11 cellular contexts compared by ENCODE assay signal in genomic region chr20:62369508-62370114, GRCh38. TPM values are rescaled to one million over a fixed set of nuclear protein-coding genes. Genes with fewer than 3 reads are reported as not detected.
DNase-seq lines count a peak whose midpoint lies in the region; ATAC-seq and TF ChIP-seq lines count a peak whose summit lies in the region.
"Had no signal": no experiment of that assay in that cellular context is flagged by ENCODE, and none has a peak within 500 bp of the region (broad histone marks: within the 10 kb centered on the region; RNA-seq: fewer than 3 reads in every experiment).

No MANE protein-coding gene starts in this region.

- H3K27ac ChIP-seq in ACC112 (ENCODE audit: low read depth, low read length) (no peak overlapping the region), PC-3 (ENCODE audit: low read length) (peak overlapping the region; percentile 58), esophagus (ENCODE audit: low read depth in 2 of 2, low read length in 1 of 2) (peak overlapping the region; percentile 25 to 74), MM.1S (ENCODE audit: low read length) (no peak overlapping the region)

- POLR2A ChIA-PET in PC-3 (lab: Charles Lee; ENCODE audit: unreplicated experiment): interaction anchor here (1.2 kb wide), 1 partner anchor 35 kb away, joined by 3 read pairs; no protein-coding TSS in a partner anchor

- peaks cover 11% of the 10 kb centered on the region for H4K20me1 ChIP-seq in PC-3 (ENCODE audit: low read length)
- no peaks in the 10 kb centered on the region for H4K20me1 ChIP-seq in MM.1S (ENCODE audit: insufficient read depth, low read length)

- H3K4me3 ChIP-seq in ACC112 (ENCODE audit: low read depth, low read length) (peak overlapping the region; percentile 44), PC-3 (ENCODE audit: low read length) (peak overlapping the region; percentile 55), esophagus (ENCODE audit: low read depth in 1 of 2, low read length in 2 of 2) (no peak overlapping the region), MM.1S (ENCODE audit: low read length) (no peak overlapping the region)

- intact Hi-C loops in PC-3 (cut with micrococcal nuclease): loop anchor here (5.0 kb wide), 1 partner anchor 67 kb away; the partner anchor contains the start of gene ADRM1

- H3K79me2 ChIP-seq in ACC112 (ENCODE audit: control insufficient read depth, insufficient read depth, low read length, unreplicated experiment): no peaks in the 10 kb centered on the region
- H3K79me2 ChIP-seq in PC-3 (ENCODE audit: low read length): peaks cover 23% of the 10 kb centered on the region
- H3K79me2 ChIP-seq in MM.1S (ENCODE audit: low read length): peaks cover 23% of the 10 kb centered on the region

- H3K4me2 ChIP-seq in PC-3 (ENCODE audit: low read length) (peak overlapping the region; percentile 83), MM.1S (ENCODE audit: low read depth, low read length) (no peak overlapping the region)

- no peaks in the 10 kb centered on the region for H3K36me3 Mint-ChIP-seq in neural crest cell (ENCODE audit: low read depth)
- H3K36me3 Mint-ChIP-seq in activated T-cell treated with anti-CD3 and anti-CD28 coated beads, Interleukin-2, amount 50 U/mL, for 4 hours (ENCODE audit: insufficient read depth): no peaks in the 10 kb centered on the region
- H3K36me3 Mint-ChIP-seq in activated naive CD8-positive, alpha-beta T cell treated with anti-CD3 and anti-CD28 coated beads for 36 hours: no peaks in the 10 kb centered on the region

- peaks cover 11% of the 10 kb centered on the region for H3K4me1 Mint-ChIP-seq in neural crest cell
- H3K4me1 Mint-ChIP-seq in activated T-cell treated with anti-CD3 and anti-CD28 coated beads, Interleukin-2, amount 50 U/mL, for 4 hours (ENCODE audit: low read depth): peaks cover 6% of the 10 kb centered on the region
- peaks cover 5% of the 10 kb centered on the region for H3K4me1 Mint-ChIP-seq in activated naive CD8-positive, alpha-beta T cell treated with anti-CD3 and anti-CD28 coated beads for 36 hours

- ATAC-seq in PC-3: peak; percentile 4
- no peak for ATAC-seq in HG03039 (IDR thresholded peaks at IDR 0.05; ENCODE audit: unreplicated experiment)
- no peak for ATAC-seq in activated T-cell treated with anti-CD3 and anti-CD28 coated beads, Interleukin-2, amount 50 U/mL, for 4 hours

- H3K27me3 Mint-ChIP-seq in neural crest cell (ENCODE audit: low read depth): peaks cover 13% of the 10 kb centered on the region
- peaks cover 31% of the 10 kb centered on the region for H3K27me3 Mint-ChIP-seq in activated T-cell treated with anti-CD3 and anti-CD28 coated beads, Interleukin-2, amount 50 U/mL, for 4 hours (ENCODE audit: low read depth)
- peaks cover 37% of the 10 kb centered on the region for H3K27me3 Mint-ChIP-seq in activated naive CD8-positive, alpha-beta T cell treated with anti-CD3 and anti-CD28 coated beads for 36 hours

- no peaks in the 10 kb centered on the region for H3K9me3 ChIP-seq in PC-3 (ENCODE audit: low read length)
- H3K9me3 ChIP-seq in esophagus (ENCODE audit: control insufficient read depth in 2 of 2, insufficient read depth in 1 of 2, low read depth in 1 of 2, low read length in 1 of 2): no peaks in the 10 kb centered on the region
- no peaks in the 10 kb centered on the region for H3K9me3 ChIP-seq in MM.1S (replicated peaks; ENCODE audit: insufficient read depth, low read length)

- 41 to 51% methylated on average over 13 of the region's 13 CpGs for WGBS in esophagus, 2 donors

- CTCF ChIA-PET in PC-3 (lab: Charles Lee): interaction anchor here (1.7 to 3.2 kb wide), 2 partner anchors 13 to 20 kb away, joined by 5 to 18 read pairs; no protein-coding TSS in a partner anchor

- peak overlapping the region; percentile 74 for H3K4me3 Mint-ChIP-seq in neural crest cell
- H3K4me3 Mint-ChIP-seq in activated T-cell treated with anti-CD3 and anti-CD28 coated beads, Interleukin-2, amount 50 U/mL, for 4 hours: no peak overlapping the region
- H3K4me3 Mint-ChIP-seq in activated naive CD8-positive, alpha-beta T cell treated with anti-CD3 and anti-CD28 coated beads for 36 hours: no peak overlapping the region

- H3K9ac ChIP-seq in PC-3 (ENCODE audit: low read length) (peak overlapping the region; percentile 7; the same call in 1 of the 2 replicates), MM.1S (ENCODE audit: low read length) (no peak overlapping the region)

- no peak overlapping the region for H3K27ac Mint-ChIP-seq in neural crest cell (ENCODE audit: unreplicated experiment)
- no peak overlapping the region for H3K27ac Mint-ChIP-seq in activated naive CD8-positive, alpha-beta T cell treated with anti-CD3 and anti-CD28 coated beads for 36 hours

- no peaks in the 10 kb centered on the region for H3K36me3 ChIP-seq in ACC112 (ENCODE audit: insufficient read depth, low read length)
- H3K36me3 ChIP-seq in PC-3 (ENCODE audit: low read depth, low read length): no peaks in the 10 kb centered on the region
- H3K36me3 ChIP-seq in esophagus (ENCODE audit: control insufficient read depth in 2 of 2, insufficient read depth in 2 of 2, low read length in 1 of 2): no peaks in the 10 kb centered on the region
- no peaks in the 10 kb centered on the region for H3K36me3 ChIP-seq in MM.1S (replicated peaks; ENCODE audit: insufficient read depth, low read length)

- no TSS peak for BruUV-seq in PC-3 (replicated peaks; lab: Mats Ljungman, UMichigan)

- H3K4me1 ChIP-seq in ACC112 (ENCODE audit: control insufficient read depth, insufficient read depth, low read length, unreplicated experiment) (peaks cover 45% of the 10 kb centered on the region), PC-3 (ENCODE audit: insufficient read depth, low read length) (peaks cover 49% of the 10 kb centered on the region), esophagus (ENCODE audit: control insufficient read depth in 2 of 2, insufficient read depth in 2 of 2, low read length in 1 of 2) (peaks cover 18 to 40% of the 10 kb centered on the region in 2 donors), MM.1S (ENCODE audit: low read length) (peaks cover 13% of the 10 kb centered on the region)

- DNase-seq in PC-3: peak; percentile 51
- no peak for DNase-seq in neural crest cell (ENCODE audit: low read depth, low spot score)
- DNase-seq in MM.1S: no peak
- DNase-seq in activated T-cell treated with anti-CD3 and anti-CD28 coated beads, Interleukin-2, amount 50 U/mL, for 4 hours: no peak
- DNase-seq in activated naive CD8-positive, alpha-beta T cell treated with anti-CD3 and anti-CD28 coated beads for 36 hours: no peak
- DNase-seq: Karpas-422, NCI-H748 treated with DMSO at 0.1 percent for 48 hours had no signal

- H3K27me3 ChIP-seq in ACC112 (ENCODE audit: insufficient read depth, low read length) (no peaks in the 10 kb centered on the region), PC-3 (ENCODE audit: low read length) (no peaks in the 10 kb centered on the region), esophagus (ENCODE audit: control insufficient read depth in 1 of 2, insufficient read depth in 2 of 2, low read length in 2 of 2) (no peaks in the 10 kb centered on the region), MM.1S (replicated peaks; ENCODE audit: insufficient read depth, low read length) (no peaks in the 10 kb centered on the region)

- no peaks in the 10 kb centered on the region for H3K9me2 ChIP-seq in PC-3 (replicated peaks; ENCODE audit: low read length)
- H3K9me2 ChIP-seq in MM.1S (replicated peaks; ENCODE audit: insufficient read depth, low read length): no peaks in the 10 kb centered on the region

- no peaks in the 10 kb centered on the region for H3F3A ChIP-seq in PC-3 (ENCODE audit: low read length, unreplicated experiment)
- peaks cover 4% of the 10 kb centered on the region; the same call in 1 of the 2 replicates for H3F3A ChIP-seq in MM.1S (ENCODE audit: insufficient read depth, low read length)

- H3K9me3 Mint-ChIP-seq in neural crest cell: no peaks in the 10 kb centered on the region
- no peaks in the 10 kb centered on the region for H3K9me3 Mint-ChIP-seq in activated T-cell treated with anti-CD3 and anti-CD28 coated beads, Interleukin-2, amount 50 U/mL, for 4 hours
- no peaks in the 10 kb centered on the region for H3K9me3 Mint-ChIP-seq in activated naive CD8-positive, alpha-beta T cell treated with anti-CD3 and anti-CD28 coated beads for 36 hours

- TF ChIP-seq CTCF in PC-3 (conservative IDR thresholded peaks at IDR 0.05; ENCODE audit: low read depth, low read length) (no peak), neural crest cell (conservative IDR thresholded peaks at IDR 0.05) (no peak), MM.1S (IDR thresholded peaks at IDR 0.05; ENCODE audit: low read length) (no peak)

- H2AFZ ChIP-seq in ACC112 (ENCODE audit: low read length, unreplicated experiment) (no peak overlapping the region), PC-3 (ENCODE audit: low read length) (no peak overlapping the region), MM.1S (ENCODE audit: low read length) (no peak overlapping the region)

RNA-seq across cellular contexts. Expression of gene LAMA5, which starts 2.5 kb away (rescaled TPM):
- total RNA-seq in PC-3 (2014; rRNA removed) (196 and 308 TPM in 2 replicates), neural crest cell (35.0 and 38.8 TPM in 2 replicates)
- 100 to 1,000 TPM in 1 of 2 donors, 10 to 100 TPM in 1; 79.9 to 329 TPM for polyA plus RNA-seq in esophagus
- 1 to 10 TPM in 1 of 3 donors, under 1 TPM in 2; 0.82 to 1.0 (median 0.84) TPM for total RNA-seq in activated T-cell treated with anti-CD3 and anti-CD28 coated beads, Interleukin-2, amount 50 U/mL, for 4 hours
- total RNA-seq in activated naive CD8-positive, alpha-beta T cell treated with anti-CD3 and anti-CD28 coated beads for 36 hours: under 1 TPM; 0.38 to 0.91 TPM

RNA-seq across cellular contexts. Expression of gene RPS21, which starts 17.3 kb away (rescaled TPM):
- total RNA-seq in PC-3 (2014; rRNA removed): 1,250 and 1,945 TPM in 2 replicates
- 1,000 to 10,000 TPM; 4,370 to 5,155 TPM for polyA plus RNA-seq in esophagus
- 1,298 and 1,312 TPM in 2 replicates for total RNA-seq in neural crest cell
- total RNA-seq in activated T-cell treated with anti-CD3 and anti-CD28 coated beads, Interleukin-2, amount 50 U/mL, for 4 hours: 1,000 to 10,000 TPM; 2,653 to 2,730 (median 2,725) TPM
- total RNA-seq in activated naive CD8-positive, alpha-beta T cell treated with anti-CD3 and anti-CD28 coated beads for 36 hours: 1,000 to 10,000 TPM; 2,242 to 2,482 TPM

RNA-seq across cellular contexts. Expression of gene CABLES2, which starts 37.5 kb away (rescaled TPM):
- 12.4 and 13.5 TPM in 2 replicates for total RNA-seq in PC-3 (2014; rRNA removed)
- 1 to 10 TPM; 1.6 to 2.4 TPM for polyA plus RNA-seq in esophagus
- total RNA-seq in neural crest cell: 25.2 and 26.6 TPM in 2 replicates
- 1 to 10 TPM; 6.1 to 7.9 (median 6.9) TPM for total RNA-seq in activated T-cell treated with anti-CD3 and anti-CD28 coated beads, Interleukin-2, amount 50 U/mL, for 4 hours
- 1 to 10 TPM; 4.9 to 5.3 TPM for total RNA-seq in activated naive CD8-positive, alpha-beta T cell treated with anti-CD3 and anti-CD28 coated beads for 36 hours

RNA-seq across cellular contexts. Expression of gene RBBP8NL, which starts 57.7 kb away (rescaled TPM):
- total RNA-seq in PC-3 (2014; rRNA removed): 9.3 and 9.4 TPM in 2 replicates
- polyA plus RNA-seq in esophagus: 10 to 100 TPM in 1 of 2 donors, 1 to 10 TPM in 1; 4.0 to 16.8 TPM
- total RNA-seq in neural crest cell: not detected in 2 replicates
- not detected for total RNA-seq in activated T-cell treated with anti-CD3 and anti-CD28 coated beads, Interleukin-2, amount 50 U/mL, for 4 hours
- total RNA-seq in activated naive CD8-positive, alpha-beta T cell treated with anti-CD3 and anti-CD28 coated beads for 36 hours: not detected
- total RNA-seq: sciatic nerve had no signal

Comparison
In these comparisons a context has a peak if more than half of its experiments do, and no peak if none do; other contexts are left out.
1. H3K27ac ChIP-seq: peak in PC-3 (single experiment) and esophagus (2 of 2); none in ACC112 (single experiment) and MM.1S (single experiment).
2. H3K4me3 ChIP-seq: peak in ACC112 (single experiment) and PC-3 (single experiment); none in esophagus (0 of 2) and MM.1S (single experiment).
3. RNA of gene LAMA5, which starts 2.5 kb away (total RNA-seq): 196 to 308 TPM in PC-3 and 35.0 to 38.8 TPM in neural crest cell; 0.38 to 0.91 TPM in activated naive CD8-positive, alpha-beta T cell treated with anti-CD3 and anti-CD28 coated beads for 36 hours and 0.82 to 1.0 TPM in activated T-cell treated with anti-CD3 and anti-CD28 coated beads, Interleukin-2, amount 50 U/mL, for 4 hours; every median in the first group is over 10 times any median in the second.